In the genomic region with DNA sequence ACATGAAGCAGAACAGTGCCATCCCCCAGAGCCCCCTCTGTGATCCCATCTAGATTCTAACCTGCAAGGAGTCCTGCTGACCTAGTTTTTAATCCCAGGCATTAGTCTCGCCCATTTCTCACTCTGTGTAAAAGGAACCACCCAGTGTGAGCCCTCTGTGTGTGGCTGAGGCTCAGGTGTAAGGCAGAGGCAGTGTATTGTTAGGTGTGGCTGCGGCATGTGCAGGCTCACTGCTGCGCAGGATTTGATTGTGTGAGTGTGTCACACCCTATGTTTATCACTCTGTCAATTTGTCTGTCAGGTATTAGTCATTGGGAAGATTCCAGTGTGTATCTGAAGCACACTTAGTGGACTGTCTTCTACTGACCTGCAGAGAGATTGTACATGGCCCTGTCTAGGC, we compare ENCODE assay signal across 18 cellular contexts. TPM values are rescaled to one million over a fixed set of nuclear protein-coding genes. Genes with fewer than 3 reads are reported as not detected.
DNase-seq lines count a peak whose midpoint lies in the region; ATAC-seq and TF ChIP-seq lines count a peak whose summit lies in the region.
"Had no signal": no experiment of that assay in that cellular context is flagged by ENCODE, and none has a peak within 500 bp of the region (broad histone marks: within the 10 kb centered on the region; RNA-seq: fewer than 3 reads in every experiment).

No MANE protein-coding gene starts in this region.

- no peaks in the 10 kb centered on the region for H3K36me3 ChIP-seq in brain microvascular endothelial cell (replicated peaks)

- DNase-seq in NCI-H345 (lab: John Stamatoyannopoulos, UW) (peak; percentile 56), SW480 (ENCODE audit: low spot score) (peak; percentile 37), epithelial cell of esophagus (ENCODE audit: low read depth) (peak; percentile 45), foreskin keratinocyte (no peak), NCI-H1417 treated with DMSO at 0.1 percent for 48 hours (lab: John Stamatoyannopoulos, UW) (no peak), brain microvascular endothelial cell (no peak)
- DNase-seq in activated CD8-positive, alpha-beta memory T cell treated with anti-CD3 and anti-CD28 coated beads, Interleukin-2, amount 50 U/mL, for 48 hours: no peak
- DNase-seq in activated naive CD4-positive, alpha-beta T cell (lab: John Stamatoyannopoulos, UW): no peak
- DNase-seq: AML-193; Caco-2; CD4-positive, alpha-beta T cell; H7 had no signal

- no peak for TF ChIP-seq CTCF in epithelial cell of esophagus (IDR thresholded peaks at IDR 0.05; ENCODE audit: insufficient read depth, low read depth, low read length, missing control alignments)
- no peak for TF ChIP-seq CTCF in foreskin keratinocyte (conservative IDR thresholded peaks at IDR 0.05)
- TF ChIP-seq CTCF in brain microvascular endothelial cell (IDR thresholded peaks at IDR 0.05; ENCODE audit: low read depth, low read length, missing control alignments): no peak

- H3K27me3 ChIP-seq in foreskin keratinocyte (no peaks in the 10 kb centered on the region), brain microvascular endothelial cell (replicated peaks) (no peaks in the 10 kb centered on the region)

- ATAC-seq in foreskin keratinocyte: peak; percentile 67
- ATAC-seq: A549, GM23338, HCT116 had no signal

- in situ Hi-C loops in brain microvascular endothelial cell (cut with HindIII; ENCODE audit: low pct_ligation_motif_present, low sequenced_read_pairs): no loop called here

- H3K4me3 ChIP-seq in epithelial cell of esophagus (ENCODE audit: low read length) (no peak overlapping the region), brain microvascular endothelial cell (ENCODE audit: low read depth, low read length) (no peak overlapping the region)
- H3K4me3 ChIP-seq: A549, GM23338 had no signal

- H3K4me1 ChIP-seq in foreskin keratinocyte: no peaks in the 10 kb centered on the region
- H3K4me1 ChIP-seq: A549, Caco-2 had no signal

- H3K27ac ChIP-seq in foreskin keratinocyte (no peak overlapping the region), brain microvascular endothelial cell (no peak overlapping the region)
- H3K27ac ChIP-seq: 22Rv1, A549, C4-2B had no signal

RNA-seq across cellular contexts. Expression of a gene that starts 13.7 kb away (rescaled TPM):
- not detected in 2 replicates for total RNA-seq in foreskin keratinocyte
- not detected in 2 replicates for polyA plus RNA-seq in foreskin keratinocyte
- total RNA-seq: Caco-2; CD4-positive, alpha-beta T cell; GM23338; H7 had no signal
- polyA plus RNA-seq: A549, BJ, GM23338 had no signal

RNA-seq across cellular contexts. Expression of a gene that starts 24.5 kb away (rescaled TPM):
- not detected in 2 replicates for total RNA-seq in foreskin keratinocyte
- not detected in 2 replicates for polyA plus RNA-seq in foreskin keratinocyte
- total RNA-seq: Caco-2; CD4-positive, alpha-beta T cell; GM23338; H7 had no signal
- polyA plus RNA-seq: A549, BJ, GM23338 had no signal

RNA-seq across cellular contexts. Expression of a gene that starts 37.7 kb away (rescaled TPM):
- total RNA-seq in foreskin keratinocyte: not detected in 2 replicates
- not detected in 2 replicates for polyA plus RNA-seq in foreskin keratinocyte
- total RNA-seq: CD4-positive, alpha-beta T cell; GM23338; H7 had no signal
- polyA plus RNA-seq: A549, BJ, GM23338 had no signal

RNA-seq across cellular contexts. Expression of a gene that starts 55.9 kb away (rescaled TPM):
- 4.9 and 5.4 TPM in 2 replicates for total RNA-seq in foreskin keratinocyte
- polyA plus RNA-seq in foreskin keratinocyte: 1.3 and 2.3 TPM in 2 replicates

Comparison
In these comparisons a context has a peak if more than half of its experiments do, and no peak if none do; other contexts are left out.
1. DNase-seq: peak in NCI-H345 (single experiment), SW480 (single experiment) and epithelial cell of esophagus (single experiment); none in foreskin keratinocyte (0 of 2), NCI-H1417 treated with DMSO at 0.1 percent for 48 hours (single experiment), activated CD8-positive, alpha-beta memory T cell treated with anti-CD3 and anti-CD28 coated beads, Interleukin-2, amount 50 U/mL, for 48 hours (single experiment), activated naive CD4-positive, alpha-beta T cell (0 of 4) and brain microvascular endothelial cell (single experiment).